Comparison of ENCODE assay signal across 7 cellular contexts in genomic region chr1:244865028-244865371, GRCh38. TPM values are rescaled to one million over a fixed set of nuclear protein-coding genes. Genes with fewer than 3 reads are reported as not detected.
DNase-seq lines count a peak whose midpoint lies in the region; ATAC-seq and FAIRE-seq lines count a peak whose summit lies in the region.

No MANE protein-coding gene starts in this region.

- H3K9me3 Mint-ChIP-seq in activated naive CD8-positive, alpha-beta T cell treated with anti-CD3 and anti-CD28 coated beads, Interleukin-2, amount 10 ng/mL, durations not matched to agents 7 days and 5 days: no peaks in the 10 kb centered on the region

- DNase-seq in NT2/D1 (ENCODE audit: low read depth, low spot score) (peak; percentile 55), GM19239 (ENCODE audit: insufficient read length, low spot score) (no peak)
- DNase-seq in activated naive CD8-positive, alpha-beta T cell treated with anti-CD3 and anti-CD28 coated beads, Interleukin-2, amount 10 ng/mL, durations not matched to agents 7 days and 5 days: peak; percentile 43
- DNase-seq in stimulated activated CD4-positive, alpha-beta T cell treated with anti-CD3 and anti-CD28 coated beads, Interleukin-12 subunit alpha, Interleukin-12 subunit beta, amount 100 ng/mL, for 4 hours: peak; percentile 26

- H3K9me3 ChIP-seq in NT2/D1 (ENCODE audit: insufficient read depth, low read length): no peaks in the 10 kb centered on the region
- H3K9me3 ChIP-seq in iPS-18a (ENCODE audit: control insufficient read depth, low read depth, low read length): no peaks in the 10 kb centered on the region

- POLR2A ChIA-PET in activated naive CD8-positive, alpha-beta T cell treated with anti-CD3 and anti-CD28 coated beads, Interleukin-2, amount 10 ng/mL, durations not matched to agents 7 days and 5 days (lab: Charles Lee): interaction anchor here (1.3 to 18.9 kb wide), 7 partner anchors 12 to 212 kb away, joined by 3 to 391 read pairs (median 11); partner anchors contain the start of genes COX20 and DESI2

- peak; percentile 4 for ATAC-seq in GM18870 (IDR thresholded peaks at IDR 0.05; ENCODE audit: unreplicated experiment)
- no peak for ATAC-seq in activated naive CD8-positive, alpha-beta T cell treated with anti-CD3 and anti-CD28 coated beads, Interleukin-2, amount 10 ng/mL, durations not matched to agents 7 days and 5 days (ENCODE audit: low read depth)
- no peak for ATAC-seq in GM18517 (IDR thresholded peaks at IDR 0.05; ENCODE audit: unreplicated experiment)

- H3K36me3 Mint-ChIP-seq in activated naive CD8-positive, alpha-beta T cell treated with anti-CD3 and anti-CD28 coated beads, Interleukin-2, amount 10 ng/mL, durations not matched to agents 7 days and 5 days: peaks cover 27% of the 10 kb centered on the region

- H3K36me3 ChIP-seq in NT2/D1 (ENCODE audit: insufficient read depth, insufficient read length, low read length): peaks cover 35% of the 10 kb centered on the region
- H3K36me3 ChIP-seq in iPS-18a (ENCODE audit: control insufficient read depth, low read depth, low read length): peaks cover 27% of the 10 kb centered on the region

- H3K4me3 ChIP-seq in NT2/D1 (ENCODE audit: insufficient read length, low read depth): peak overlapping the region; percentile 99
- H3K4me3 ChIP-seq in iPS-18a (ENCODE audit: low read length): peak overlapping the region; percentile 69

- peak overlapping the region; percentile 96 for H3K27ac Mint-ChIP-seq in activated naive CD8-positive, alpha-beta T cell treated with anti-CD3 and anti-CD28 coated beads, Interleukin-2, amount 10 ng/mL, durations not matched to agents 7 days and 5 days

- H3K27me3 ChIP-seq in NT2/D1 (ENCODE audit: insufficient read depth, insufficient read length) (no peaks in the 10 kb centered on the region), iPS-18a (ENCODE audit: control insufficient read depth, insufficient read depth, low read length) (no peaks in the 10 kb centered on the region)

- H3K27me3 Mint-ChIP-seq in activated naive CD8-positive, alpha-beta T cell treated with anti-CD3 and anti-CD28 coated beads, Interleukin-2, amount 10 ng/mL, durations not matched to agents 7 days and 5 days: no peaks in the 10 kb centered on the region

- peak overlapping the region; percentile 93 for H3K4me3 Mint-ChIP-seq in activated naive CD8-positive, alpha-beta T cell treated with anti-CD3 and anti-CD28 coated beads, Interleukin-2, amount 10 ng/mL, durations not matched to agents 7 days and 5 days

- no peak for FAIRE-seq in GM19239 (lab: Jason Lieb, UNC)

- peak overlapping the region; percentile 99 for H3K9ac ChIP-seq in NT2/D1 (ENCODE audit: insufficient read length, low read depth)
- H3K9ac ChIP-seq in iPS-18a (ENCODE audit: low read length): peak overlapping the region; percentile 90

- peaks cover 29% of the 10 kb centered on the region for H3K4me1 Mint-ChIP-seq in activated naive CD8-positive, alpha-beta T cell treated with anti-CD3 and anti-CD28 coated beads, Interleukin-2, amount 10 ng/mL, durations not matched to agents 7 days and 5 days

- H3K27ac ChIP-seq in iPS-18a (ENCODE audit: low read length): peak overlapping the region; percentile 82

- H3K4me1 ChIP-seq in NT2/D1 (ENCODE audit: insufficient read depth, insufficient read length) (peaks cover 6% of the 10 kb centered on the region), iPS-18a (ENCODE audit: control insufficient read depth, low read depth, low read length) (peaks cover 11% of the 10 kb centered on the region)

RNA-seq across cellular contexts. Expression of gene HNRNPU, which starts 0.7 kb away (rescaled TPM):
- total RNA-seq in activated naive CD8-positive, alpha-beta T cell treated with anti-CD3 and anti-CD28 coated beads, Interleukin-2, amount 10 ng/mL, durations not matched to agents 7 days and 5 days: 100 to 1,000 TPM; 388 to 398 TPM

RNA-seq across cellular contexts. Expression of gene COX20, which starts 29.5 kb away (rescaled TPM):
- total RNA-seq in activated naive CD8-positive, alpha-beta T cell treated with anti-CD3 and anti-CD28 coated beads, Interleukin-2, amount 10 ng/mL, durations not matched to agents 7 days and 5 days: 10 to 100 TPM; 25.1 to 25.9 TPM
